2 cellular contexts compared by ENCODE assay signal in genomic region chr19:29630661-29631060, GRCh38.
TF ChIP-seq lines count a peak whose summit lies in the region.

No MANE protein-coding gene starts in this region.

TF ChIP-seq in SK-N-SH, 30 proteins besides CTCF, POLR2A, EP300 and RAD21 (continued from another document):
- TF ChIP-seq REST (IDR thresholded peaks at IDR 0.05; ENCODE audit: low read depth, low read length): no peak
- no peak for TF ChIP-seq JUND (IDR thresholded peaks at IDR 0.05)
- TF ChIP-seq RXRA (IDR thresholded peaks at IDR 0.05; ENCODE audit: borderline replicate concordance, low read depth): no peak
- TF ChIP-seq RFX5 (IDR thresholded peaks at IDR 0.05; ENCODE audit: low read length): no peak
- TF ChIP-seq ELF1 (IDR thresholded peaks at IDR 0.05): no peak
- no peak for TF ChIP-seq YY1 (IDR thresholded peaks at IDR 0.05; ENCODE audit: low read depth)
- no peak for TF ChIP-seq USF1 (IDR thresholded peaks at IDR 0.05; ENCODE audit: borderline replicate concordance, low read depth)
- no peak for TF ChIP-seq MXI1 (IDR thresholded peaks at IDR 0.05; ENCODE audit: low read depth, low read length)
- no peak for TF ChIP-seq SIN3A (IDR thresholded peaks at IDR 0.05; ENCODE audit: borderline replicate concordance, low read depth, low read length)
- no peak for TF ChIP-seq GATA2 (CRISPR knock-in tag; IDR thresholded peaks at IDR 0.05)
- no peak for TF ChIP-seq TCF12 (IDR thresholded peaks at IDR 0.05)
- TF ChIP-seq FOSL2 (IDR thresholded peaks at IDR 0.05; ENCODE audit: borderline replicate concordance, low read depth): no peak
- TF ChIP-seq IRF3 (IDR thresholded peaks at IDR 0.05; ENCODE audit: low read depth, low read length): no peak
- TF ChIP-seq MEF2A (IDR thresholded peaks at IDR 0.05; ENCODE audit: borderline replicate concordance, low read depth): no peak
- TF ChIP-seq FOXJ3 (CRISPR knock-in tag; IDR thresholded peaks at IDR 0.05): no peak

TF ChIP-seq in SK-N-SH treated with all-trans-retinoic acid at 6 μM for 48 hours, 23 proteins besides CTCF, POLR2A, EP300 and RAD21 (continued from another document):
- TF ChIP-seq TSHZ2 (CRISPR knock-in tag; IDR thresholded peaks at IDR 0.05) (no peak), ZC3H10 (CRISPR knock-in tag; IDR thresholded peaks at IDR 0.05) (no peak), CREB5 (CRISPR knock-in tag; IDR thresholded peaks at IDR 0.05; ENCODE audit: low read depth) (no peak), GLIS3 (CRISPR knock-in tag; IDR thresholded peaks at IDR 0.05) (no peak), ISL1 (CRISPR knock-in tag; IDR thresholded peaks at IDR 0.05) (no peak), ESRRG (CRISPR knock-in tag; IDR thresholded peaks at IDR 0.05) (no peak), TCF4 (CRISPR knock-in tag; IDR thresholded peaks at IDR 0.05; ENCODE audit: borderline replicate concordance) (no peak)
